Comparison of ENCODE assay signal across 18 cellular contexts in the genomic region with DNA sequence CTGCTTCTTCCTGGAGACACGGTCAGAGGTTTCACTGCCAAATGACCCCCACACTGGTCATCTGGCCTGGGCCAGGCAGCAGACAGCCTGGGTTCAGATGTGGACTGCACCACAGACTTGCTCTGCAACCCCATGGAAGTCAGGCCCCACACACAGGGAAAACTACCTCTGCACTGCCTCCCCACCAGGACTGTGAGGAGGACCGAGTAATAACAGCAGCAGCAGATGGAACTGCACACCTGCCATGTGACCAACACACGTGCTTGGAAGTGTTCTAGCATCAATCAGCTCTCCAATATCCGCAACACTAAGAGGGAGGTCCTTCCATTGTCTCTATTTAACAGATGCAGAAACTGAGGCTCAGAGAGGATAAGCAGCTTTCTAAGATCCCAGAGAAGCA. TPM values are rescaled to one million over a fixed set of nuclear protein-coding genes. Genes with fewer than 3 reads are reported as not detected.
DNase-seq lines count a peak whose midpoint lies in the region; ATAC-seq, FAIRE-seq and TF ChIP-seq lines count a peak whose summit lies in the region.
"Had no signal": no experiment of that assay in that cellular context is flagged by ENCODE, and none has a peak within 500 bp of the region (broad histone marks: within the 10 kb centered on the region; RNA-seq: fewer than 3 reads in every experiment).

No MANE protein-coding gene starts in this region.

- POLR2A ChIA-PET in K562 (lab: Yijun Ruan, JAX) = no interaction called here
- POLR2A ChIA-PET in CD8-positive, alpha-beta T cell (lab: Charles Lee) = interaction anchor here (1.1 to 1.5 kb wide), 2 partner anchors 181 to 182 kb away, joined by 3 to 4 read pairs; no protein-coding TSS in a partner anchor

- TF ChIP-seq EP300 in K562 (IDR thresholded peaks at IDR 0.05; ENCODE audit: low read length) = no peak

- H3K27me3 ChIP-seq in BLaER1 treated with 17β-estradiol and CSF1 and Interleukin-3, amounts not matched to agents 10 nM and 100 nM = no peaks in the 10 kb centered on the region
- no peaks in the 10 kb centered on the region; a peak in 1 of 5 replicates for H3K27me3 ChIP-seq in K562 (ENCODE audit: control insufficient read depth in 2 of 2, insufficient read depth in 2 of 2, low read length in 2 of 2)
- H3K27me3 ChIP-seq in mesenchymal stem cell (ENCODE audit: control insufficient read depth in 1 of 2, insufficient read depth in 1 of 2, low read length in 2 of 2) = no peaks in the 10 kb centered on the region
- H3K27me3 ChIP-seq in CD8-positive, alpha-beta T cell (ENCODE audit: insufficient read depth, low read length) = no peaks in the 10 kb centered on the region
- H3K27me3 ChIP-seq: MG63, Peyer's patch had no signal

- H3K14ac ChIP-seq in mesenchymal stem cell (ENCODE audit: low read length in 2 of 2) = no peak overlapping the region

- no peak overlapping the region for H3K23ac ChIP-seq in mesenchymal stem cell (ENCODE audit: low read length in 2 of 2)

- H3K27ac ChIP-seq in BLaER1 treated with 17β-estradiol and CSF1 and Interleukin-3, amounts not matched to agents 10 nM and 100 nM = peak overlapping the region in 7 of 11 experiments; percentile 3 to 88 (median 37); a peak in 9 of 22 replicates
- H3K27ac ChIP-seq in K562 (ENCODE audit: extremely low read depth, low read depth, low read length) = no peak overlapping the region
- H3K27ac ChIP-seq in mesenchymal stem cell (ENCODE audit: low read length, poor library complexity, severe bottlenecking) = no peak overlapping the region
- H3K27ac ChIP-seq in CD8-positive, alpha-beta T cell (ENCODE audit: low read depth, low read length) = no peak overlapping the region
- H3K27ac ChIP-seq: HL-60, KMS-11, Peyer's patch had no signal

- no peak overlapping the region for H2BK120ac ChIP-seq in mesenchymal stem cell (ENCODE audit: low read depth, low read length)

- CTCF ChIA-PET in K562 (lab: Yijun Ruan, JAX; ENCODE audit: low intra/inter-chr PET ratio) = interaction anchor here (2.3 to 4.1 kb wide), 3 partner anchors 181 to 292 kb away, joined by 17 to 57 read pairs (median 23); no protein-coding TSS in a partner anchor
- CTCF ChIA-PET in CD8-positive, alpha-beta T cell (lab: Charles Lee) = interaction anchor here (0.9 to 19.1 kb wide), 29 partner anchors 9 to 283 kb away, joined by 3 to 303 read pairs (median 7); a partner anchor contains a TSS

- no peak overlapping the region for H2BK15ac ChIP-seq in mesenchymal stem cell (ENCODE audit: low read depth, poor library complexity, severe bottlenecking)

- H2AK5ac ChIP-seq in mesenchymal stem cell (ENCODE audit: low read length, severe bottlenecking) = no peak overlapping the region

- no peak overlapping the region for H3K4me2 ChIP-seq in BLaER1 treated with 17β-estradiol and CSF1 and Interleukin-3, amounts not matched to agents 10 nM and 100 nM
- H3K4me2 ChIP-seq in K562 (ENCODE audit: insufficient read depth, low read length) = no peak overlapping the region
- no peak overlapping the region for H3K4me2 ChIP-seq in mesenchymal stem cell (ENCODE audit: low read length, poor library complexity, severe bottlenecking)
- H3K4me2 ChIP-seq: KMS-11 had no signal

- no peaks in the 10 kb centered on the region for H3K79me2 ChIP-seq in K562 (ENCODE audit: control insufficient read depth, insufficient read depth, low read length)

- WGBS in K562 (ENCODE audit: insufficient coverage, low coverage, missing lambda C conversion rate) = 33% methylated on average over 4 of the region's 4 CpGs
- 85% methylated on average over 4 of the region's 4 CpGs for WGBS in mesenchymal stem cell

- H3K4me1 Mint-ChIP-seq in CD8-positive, alpha-beta T cell (ENCODE audit: low read depth) = peaks cover 8% of the 10 kb centered on the region

- peaks cover 5% of the 10 kb centered on the region for H3K9me1 ChIP-seq in K562 (ENCODE audit: control insufficient read depth, insufficient read depth, low read length)

- no peak overlapping the region for H3K4ac ChIP-seq in mesenchymal stem cell (ENCODE audit: low read depth in 1 of 2, low read length in 2 of 2)

- H4K91ac ChIP-seq in mesenchymal stem cell (ENCODE audit: low read length) = peak overlapping the region; percentile 53

- peak overlapping the region in 3 of 11 experiments; percentile 20 to 30 (median 26); a peak in 3 of 22 replicates for H3K9ac ChIP-seq in BLaER1 treated with 17β-estradiol and CSF1 and Interleukin-3, amounts not matched to agents 10 nM and 100 nM
- H3K9ac ChIP-seq in K562 (ENCODE audit: insufficient read depth in 1 of 2, low read depth in 2 of 2, low read length in 2 of 2) = peak overlapping the region in 1 of 2 experiments; percentile 41; a peak in 2 of 4 replicates
- H3K9ac ChIP-seq in mesenchymal stem cell (ENCODE audit: low read length) = no peak overlapping the region
- H3K9ac ChIP-seq: KMS-11 had no signal

- peak; percentile 24 for DNase-seq in NCI-H2107 treated with DMSO at 0.1 percent for 48 hours (lab: John Stamatoyannopoulos, UW; ENCODE audit: unreplicated experiment)
- DNase-seq in NCI-H2107 (lab: John Stamatoyannopoulos, UW) = no peak
- DNase-seq in K562 (ENCODE audit: extremely low read depth in 1 of 4, low spot score in 3 of 4) = no peak
- DNase-seq in mesenchymal stem cell = no peak
- no peak for DNase-seq in activated T-cell treated with anti-CD3 and anti-CD28 coated beads for 4 hours
- DNase-seq in CD8-positive, alpha-beta T cell = no peak
- DNase-seq: DND-41, GDM1, MG63, NCI-H2029, NCI-H748 treated with DMSO at 0.1 percent for 48 hours, Peyer's patch had no signal

- H3K36me3 Mint-ChIP-seq in CD8-positive, alpha-beta T cell = peaks cover 44% of the 10 kb centered on the region

- in situ Hi-C loops in K562 (cut with MboI) = loop anchor here (5.0 to 25.0 kb wide), 4 partner anchors 179 to 564 kb away; a partner anchor contains a TSS

- H3K27me3 Mint-ChIP-seq in CD8-positive, alpha-beta T cell (ENCODE audit: low read depth) = no peaks in the 10 kb centered on the region

- peak overlapping the region; percentile 27 for H4K8ac ChIP-seq in mesenchymal stem cell (ENCODE audit: low read length)

- no peak overlapping the region for H3K27ac Mint-ChIP-seq in CD8-positive, alpha-beta T cell

- no peak for TF ChIP-seq RAD21 in K562 (CRISPR knock-in tag; conservative IDR thresholded peaks at IDR 0.05 in 1 of 2, IDR thresholded peaks at IDR 0.05 in 1 of 2)

- H3K79me1 ChIP-seq in mesenchymal stem cell (replicated peaks; ENCODE audit: low read length, poor library complexity, severe bottlenecking) = no peaks in the 10 kb centered on the region

- peaks cover 45 to 88% (median 58%) of the 10 kb centered on the region in 10 experiments for H3K4me1 ChIP-seq in BLaER1 treated with 17β-estradiol and CSF1 and Interleukin-3, amounts not matched to agents 10 nM and 100 nM
- H3K4me1 ChIP-seq in K562 (replicated peaks in 1 of 2; ENCODE audit: control insufficient read depth in 2 of 2, insufficient read depth in 2 of 2, low read length in 2 of 2) = peaks cover 17 to 54% of the 10 kb centered on the region in 2 experiments
- peaks cover 22% of the 10 kb centered on the region for H3K4me1 ChIP-seq in mesenchymal stem cell (ENCODE audit: control insufficient read depth, insufficient read depth, low read depth, low read length)
- H3K4me1 ChIP-seq in CD8-positive, alpha-beta T cell (ENCODE audit: insufficient read depth, low read length) = no peaks in the 10 kb centered on the region

- no peak overlapping the region for H3K4me3 Mint-ChIP-seq in CD8-positive, alpha-beta T cell

- H4K20me1 ChIP-seq in BLaER1 treated with 17β-estradiol and CSF1 and Interleukin-3, amounts not matched to agents 10 nM and 100 nM = 0 out of 22 replicates have a peak, but pooled peaks cover 0 to 7% (median 0%) of the 10 kb centered on the region in 11 experiments
- H4K20me1 ChIP-seq in K562 (replicated peaks; ENCODE audit: control insufficient read depth, insufficient read depth, low read length) = peaks cover 6% of the 10 kb centered on the region; the same call in 1 of the 2 replicates

- TF ChIP-seq CTCF in K562 (IDR thresholded peaks at IDR 0.05 in 2 of 3, conservative IDR thresholded peaks at IDR 0.05 in 1 of 3; ENCODE audit: insufficient read depth in 2 of 3, low read depth in 1 of 3, low read length in 3 of 3) = no peak
- no peak for TF ChIP-seq CTCF in CD8-positive, alpha-beta T cell (IDR thresholded peaks at IDR 0.05)

- H3K4me3 ChIP-seq in BLaER1 treated with 17β-estradiol and CSF1 and Interleukin-3, amounts not matched to agents 10 nM and 100 nM = no peak overlapping the region
- no peak overlapping the region for H3K4me3 ChIP-seq in K562
- no peak overlapping the region for H3K4me3 ChIP-seq in mesenchymal stem cell (ENCODE audit: insufficient read depth in 1 of 2, low read depth in 1 of 2, low read length in 2 of 2)
- H3K4me3 ChIP-seq in CD8-positive, alpha-beta T cell (ENCODE audit: low read depth, low read length) = no peak overlapping the region
- H3K4me3 ChIP-seq: MG63, Peyer's patch had no signal

- FAIRE-seq in K562 (lab: Jason Lieb, UNC) = no peak
- FAIRE-seq: A204.1, GM19239 had no signal

- ATAC-seq in K562 = no peak
- ATAC-seq in HG03520 (IDR thresholded peaks at IDR 0.05; ENCODE audit: unreplicated experiment) = no peak
- ATAC-seq in CD8-positive, alpha-beta T cell = no peak

- H3K36me3 ChIP-seq in BLaER1 treated with 17β-estradiol and CSF1 and Interleukin-3, amounts not matched to agents 10 nM and 100 nM = peaks cover 0 to 64% (median 42%) of the 10 kb centered on the region in 11 experiments; a peak in 16 of 22 replicates
- H3K36me3 ChIP-seq in K562 (ENCODE audit: control insufficient read depth, insufficient read depth, low read length) = peaks cover 14% of the 10 kb centered on the region; the same call in 2 of the 3 replicates
- H3K36me3 ChIP-seq in mesenchymal stem cell (ENCODE audit: control insufficient read depth in 1 of 2, insufficient read depth in 2 of 2, low read depth in 1 of 2, low read length in 2 of 2) = peaks cover 27 to 36% of the 10 kb centered on the region in 2 experiments
- H3K36me3 ChIP-seq in CD8-positive, alpha-beta T cell (ENCODE audit: insufficient read depth, low read length) = no peaks in the 10 kb centered on the region

- H2BK5ac ChIP-seq in mesenchymal stem cell (ENCODE audit: low read depth, low read length, poor library complexity, severe bottlenecking) = no peak overlapping the region

- H3K9me3 Mint-ChIP-seq in CD8-positive, alpha-beta T cell = no peaks in the 10 kb centered on the region

- H2BK12ac ChIP-seq in mesenchymal stem cell (ENCODE audit: low read length in 2 of 2) = no peak overlapping the region

- H2AFZ ChIP-seq in K562 (ENCODE audit: low read depth, low read length) (no peak overlapping the region), mesenchymal stem cell (ENCODE audit: low read depth, low read length) (no peak overlapping the region)

- H3K18ac ChIP-seq in mesenchymal stem cell (ENCODE audit: low read depth in 1 of 2, low read length in 2 of 2) = no peak overlapping the region

- no peaks in the 10 kb centered on the region for H3K9me3 ChIP-seq in BLaER1 treated with 17β-estradiol and CSF1 and Interleukin-3, amounts not matched to agents 10 nM and 100 nM (replicated peaks in 1 of 11)
- no peaks in the 10 kb centered on the region for H3K9me3 ChIP-seq in K562 (replicated peaks; ENCODE audit: control insufficient read depth, insufficient read depth, low read depth, low read length)
- H3K9me3 ChIP-seq in mesenchymal stem cell (ENCODE audit: control insufficient read depth, low read length) = no peaks in the 10 kb centered on the region
- no peaks in the 10 kb centered on the region for H3K9me3 ChIP-seq in CD8-positive, alpha-beta T cell (ENCODE audit: low read length)
- H3K9me3 ChIP-seq: MG63, Peyer's patch had no signal

- no peak for TF ChIP-seq POLR2A in K562 (conservative IDR thresholded peaks at IDR 0.05)

- intact Hi-C loops in K562 (cut with micrococcal nuclease) = loop anchor here (2.0 to 10.0 kb wide), 3 partner anchors 51 to 284 kb away; a partner anchor contains a TSS
- intact Hi-C loops in CD8-positive, alpha-beta T cell (cut with DNase I, micrococcal nuclease) = loop anchor here (2.0 to 5.0 kb wide), 2 partner anchors 291 to 294 kb away; no protein-coding TSS in a partner anchor

- no TSS peak for BruUV-seq in K562 (replicated peaks; lab: Mats Ljungman, UMichigan)

RNA-seq across cellular contexts. Expression of a gene that starts 51.4 kb away (rescaled TPM):
- 17.2 and 40.8 TPM in 2 replicates for total RNA-seq in K562 (2011; cell fraction: chromatin; rRNA removed; ENCODE audit: low replicate concordance)
- 19.7 and 20.2 TPM in 2 replicates for total RNA-seq in K562 (2011; cell fraction: nucleolus; rRNA removed)
- total RNA-seq in K562 (2011; cell fraction: nucleoplasm; rRNA removed) = 24.2 and 34.4 TPM in 2 replicates
- total RNA-seq in K562 (2014; rRNA removed) = 1.8 and 2.9 TPM in 2 replicates
- 1.1 and 2.0 TPM in 2 replicates for total RNA-seq in K562 (2014; rRNA removed; fragmentation: Illumina TruSeq; extraction: Trizol)
- total RNA-seq in K562 (2015; rRNA removed; fragmentation: Illumina TruSeq; extraction: Trizol) = 3.4 and 3.8 TPM in 2 replicates
- 12.7 and 13.6 TPM in 2 replicates for total RNA-seq in K562 (2021)
- polyA plus RNA-seq in K562 (2011; rRNA removed) = 1.5 and 4.5 TPM in 2 replicates
- polyA plus RNA-seq in K562 (2011; cell fraction: cytosol; rRNA removed) = 2.0 and 4.6 TPM in 2 replicates
- polyA plus RNA-seq in K562 (2011; cell fraction: nucleus; rRNA removed) = 13.2 and 13.4 TPM in 2 replicates
- polyA plus RNA-seq in K562 (2012) = 11.6 and 12.8 TPM in 2 replicates
- 14.4 and 16.6 TPM in 2 replicates for polyA plus RNA-seq in K562 (2014; fragmentation: Illumina TruSeq; extraction: Trizol)
- 1 to 10 TPM in 1 of 2 experiments, under 1 TPM in 1; 0.59 to 1.0 TPM for polyA plus RNA-seq in K562 (2014; fragmentation: Nextera tagmentation; extraction: Ambion mirVana)
- 5.2 and 5.7 TPM in 2 replicates for polyA plus RNA-seq in K562 (2014; rRNA removed)
- 3.3 and 3.4 TPM in 2 replicates for polyA minus RNA-seq in K562 (2011; rRNA and poly(A)+ RNA removed)
- 4.0 and 7.6 TPM in 2 replicates for polyA minus RNA-seq in K562 (2011; cell fraction: cytosol; rRNA and poly(A)+ RNA removed)
- 3.8 and 5.0 TPM in 2 replicates for polyA minus RNA-seq in K562 (2011; cell fraction: nucleus; rRNA and poly(A)+ RNA removed)
- polyA plus RNA-seq in mesenchymal stem cell (2013, experiment 1 of 2) = 37.0 TPM
- 36.1 TPM for polyA plus RNA-seq in mesenchymal stem cell (2013, experiment 2 of 2)
- total RNA-seq in CD8-positive, alpha-beta T cell = 10 to 100 TPM; 17.9 to 18.3 TPM

Comparison
In these comparisons a context has a peak if more than half of its experiments do, and no peak if none do; other contexts are left out.
1. H3K27ac ChIP-seq: peak in BLaER1 treated with 17β-estradiol and CSF1 and Interleukin-3, amounts not matched to agents 10 nM and 100 nM (7 of 11); none in K562 (single experiment), mesenchymal stem cell (single experiment) and CD8-positive, alpha-beta T cell (single experiment).